In the genomic region with DNA sequence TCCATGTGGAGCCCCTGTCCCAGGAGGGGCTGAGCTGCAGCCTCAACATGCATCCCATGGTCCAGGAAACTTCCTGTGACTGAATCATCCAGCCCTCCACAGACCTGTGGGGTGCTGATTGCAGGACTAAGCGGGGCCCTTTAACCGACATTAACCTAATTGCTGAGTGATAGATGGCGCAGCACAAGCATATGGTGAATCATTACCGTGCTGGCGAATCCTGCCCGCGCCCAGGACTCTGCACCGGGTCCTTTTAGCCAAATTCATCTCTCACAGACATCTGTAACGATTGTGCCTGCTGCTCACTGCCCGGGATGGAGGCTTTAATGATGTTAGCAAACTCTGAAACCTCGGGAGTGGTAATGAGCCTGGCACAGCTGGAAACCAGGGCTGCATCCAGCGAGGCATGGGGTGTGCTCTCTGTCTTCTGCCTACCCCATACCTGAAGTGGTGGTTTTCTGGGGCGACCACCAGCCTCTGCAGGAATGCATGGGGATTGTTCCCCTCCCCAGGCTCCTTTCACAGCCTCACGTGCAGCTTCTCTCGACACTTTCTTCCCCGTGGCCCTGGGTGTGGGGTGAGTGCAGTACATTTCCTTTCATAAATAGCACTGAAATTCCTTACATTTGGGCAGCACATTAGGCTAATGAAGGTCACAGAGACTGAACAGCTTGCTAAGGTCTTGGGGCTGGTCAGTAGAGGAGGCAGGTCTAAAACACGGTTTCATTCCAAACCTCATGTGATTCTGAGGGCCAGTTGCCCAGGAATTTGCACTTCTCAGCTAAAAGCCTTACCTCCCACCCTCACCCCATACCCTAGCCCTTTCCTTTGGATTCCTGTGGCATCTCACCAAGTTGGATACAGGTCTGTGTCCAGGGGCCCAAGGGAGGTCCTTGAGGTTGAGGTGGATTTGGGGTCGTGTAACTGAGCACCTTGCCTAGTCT, we compare ENCODE assay signal across 1 cellular context.
TF ChIP-seq lines count a peak whose summit lies in the region.

No MANE protein-coding gene starts in this region.

TF ChIP-seq in H1, 55 proteins besides CTCF, POLR2A, EP300 and RAD21:
- TF ChIP-seq SIN3A (conservative IDR thresholded peaks at IDR 0.05 in 1 of 2, IDR thresholded peaks at IDR 0.05 in 1 of 2; ENCODE audit: low read depth in 1 of 2, low read length in 2 of 2) (no peak), RBBP5 (IDR thresholded peaks at IDR 0.05; ENCODE audit: borderline replicate concordance, low read depth, low read length) (no peak), SIRT6 (IDR thresholded peaks at IDR 0.05; ENCODE audit: low read length) (no peak), TEAD4 (IDR thresholded peaks at IDR 0.05; ENCODE audit: low read depth, low read length) (0 out of 2 replicates have a peak, but pooled peaks have one; percentile 2)
